7 cellular contexts compared by ENCODE assay signal in genomic region chr1:192308314-192308713, GRCh38. TPM values are rescaled to one million over a fixed set of nuclear protein-coding genes. Genes with fewer than 3 reads are reported as not detected.
"Had no signal": no experiment of that assay in that cellular context is flagged by ENCODE, and none has a peak within 500 bp of the region (broad histone marks: within the 10 kb centered on the region; RNA-seq: fewer than 3 reads in every experiment).

No MANE protein-coding gene starts in this region.

RNA-seq across cellular contexts. Expression of gene RGS21, which starts 8.5 kb away (rescaled TPM):
- total RNA-seq: GM23248, GM23338, H1, H4, H7, H9, HFFc6 had no signal
- polyA plus RNA-seq: GM23248, GM23338, H1 had no signal
